ENCODE assay signal across 1 cellular context in the genomic region with DNA sequence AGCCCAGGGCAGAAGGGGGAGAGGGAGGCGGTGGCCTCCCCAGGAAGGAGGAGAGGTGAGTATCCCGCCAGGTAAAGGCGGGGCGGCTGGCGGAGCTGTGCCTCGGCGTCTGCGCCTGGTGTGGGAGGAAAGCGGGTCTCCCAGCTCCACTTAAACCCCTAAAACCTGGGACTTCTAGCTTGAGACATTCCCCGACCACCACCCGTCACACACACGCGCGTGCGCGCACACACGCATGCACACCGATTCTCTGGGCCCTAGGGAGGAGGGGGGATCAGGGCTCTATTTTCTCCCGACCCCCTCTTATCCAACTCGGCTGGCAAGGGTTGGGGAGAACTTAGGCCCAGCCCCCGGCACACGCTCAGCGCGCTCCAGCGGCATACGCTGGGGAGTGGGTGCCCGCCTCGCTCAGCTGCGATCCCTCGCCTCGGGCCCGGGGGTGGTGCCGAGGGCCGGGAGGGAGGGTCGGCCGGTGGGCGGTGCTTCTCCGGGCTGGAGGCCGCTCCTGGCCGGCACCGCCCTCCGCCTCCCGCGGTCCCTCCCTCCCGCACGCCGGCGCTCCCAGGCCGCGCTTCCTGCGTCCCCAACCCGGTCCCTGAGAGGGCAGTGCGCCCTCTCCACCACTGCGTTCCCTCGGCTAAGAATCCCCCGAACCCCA.
TF ChIP-seq lines count a peak whose summit lies in the region.

TSS of gene TMEM51 (plus strand) at position 564 of the 658 bp plus-strand sequence. CDS start 61,341 bp downstream, outside the sequence.

TF ChIP-seq in HepG2, 621 proteins besides CTCF, POLR2A, EP300 and RAD21 (continued from another document and continues in another):
- no peak for TF ChIP-seq ZHX2 (IDR thresholded peaks at IDR 0.05; ENCODE audit: low read depth)
- TF ChIP-seq ZHX2 (CRISPR knock-in tag; IDR thresholded peaks at IDR 0.05; ENCODE audit: borderline replicate concordance): no peak
- TF ChIP-seq ARID2 (CRISPR knock-in tag; IDR thresholded peaks at IDR 0.05; ENCODE audit: borderline replicate concordance): no peak
- TF ChIP-seq POLR2AphosphoS5 (IDR thresholded peaks at IDR 0.05; ENCODE audit: low read depth, low read length): peak; percentile 53
- 0 out of 2 replicates have a peak, but pooled peaks have one; percentile 42 for TF ChIP-seq ZBED4 (CRISPR knock-in tag; IDR thresholded peaks at IDR 0.05; ENCODE audit: borderline replicate concordance)
- 0 out of 2 replicates have a peak, but pooled peaks have one; percentile 37 for TF ChIP-seq SIX1 (CRISPR knock-in tag; IDR thresholded peaks at IDR 0.05; ENCODE audit: borderline replicate concordance)
- TF ChIP-seq PTBP1 (IDR thresholded peaks at IDR 0.05; ENCODE audit: low read depth, low read length, poor library complexity, severe bottlenecking): peak; percentile 23
- no peak; the same call in 1 of the 2 replicates for TF ChIP-seq YEATS4 (CRISPR knock-in tag; IDR thresholded peaks at IDR 0.05; ENCODE audit: borderline replicate concordance)
- TF ChIP-seq NRL (CRISPR knock-in tag; IDR thresholded peaks at IDR 0.05; ENCODE audit: borderline replicate concordance): no peak
- TF ChIP-seq ZNF614 (CRISPR knock-in tag; IDR thresholded peaks at IDR 0.05; ENCODE audit: borderline replicate concordance): no peak
- no peak for TF ChIP-seq ZBTB3 (CRISPR knock-in tag; IDR thresholded peaks at IDR 0.05; ENCODE audit: borderline replicate concordance, low read depth)
- TF ChIP-seq RAD51 (IDR thresholded peaks at IDR 0.05; ENCODE audit: borderline replicate concordance): no peak
- peak; percentile 11; the same call in 1 of the 2 replicates for TF ChIP-seq SALL2 (CRISPR knock-in tag; IDR thresholded peaks at IDR 0.05)
- TF ChIP-seq ZNF589 (CRISPR knock-in tag; conservative IDR thresholded peaks at IDR 0.05): no peak
- TF ChIP-seq ZNF761 (CRISPR knock-in tag; conservative IDR thresholded peaks at IDR 0.05): no peak
- TF ChIP-seq PITX1 (CRISPR knock-in tag; IDR thresholded peaks at IDR 0.05): no peak
- no peak for TF ChIP-seq MEIS2 (CRISPR knock-in tag; IDR thresholded peaks at IDR 0.05)
- TF ChIP-seq UBTF (CRISPR knock-in tag; IDR thresholded peaks at IDR 0.05): 0 out of 2 replicates have a peak, but pooled peaks have one; percentile 12
- TF ChIP-seq ZNF383 (CRISPR knock-in tag; IDR thresholded peaks at IDR 0.05; ENCODE audit: borderline replicate concordance): no peak
- TF ChIP-seq RFXAP (CRISPR knock-in tag; IDR thresholded peaks at IDR 0.05; ENCODE audit: borderline replicate concordance): no peak
- TF ChIP-seq, protein P1, sequence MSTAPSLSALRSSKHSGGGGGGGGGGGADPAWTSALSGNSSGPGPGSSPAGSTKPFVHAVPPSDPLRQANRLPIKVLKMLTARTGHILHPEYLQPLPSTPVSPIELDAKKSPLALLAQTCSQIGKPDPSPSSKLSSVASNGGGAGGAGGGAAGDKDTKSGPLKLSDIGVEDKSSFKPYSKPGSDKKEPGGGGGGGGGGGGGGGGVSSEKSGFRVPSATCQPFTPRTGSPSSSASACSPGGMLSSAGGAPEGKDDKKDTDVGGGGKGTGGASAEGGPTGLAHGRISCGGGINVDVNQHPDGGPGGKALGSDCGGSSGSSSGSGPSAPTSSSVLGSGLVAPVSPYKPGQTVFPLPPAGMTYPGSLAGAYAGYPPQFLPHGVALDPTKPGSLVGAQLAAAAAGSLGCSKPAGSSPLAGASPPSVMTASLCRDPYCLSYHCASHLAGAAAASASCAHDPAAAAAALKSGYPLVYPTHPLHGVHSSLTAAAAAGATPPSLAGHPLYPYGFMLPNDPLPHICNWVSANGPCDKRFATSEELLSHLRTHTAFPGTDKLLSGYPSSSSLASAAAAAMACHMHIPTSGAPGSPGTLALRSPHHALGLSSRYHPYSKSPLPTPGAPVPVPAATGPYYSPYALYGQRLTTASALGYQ (CRISPR knock-in tag; IDR thresholded peaks at IDR 0.05): no peak
- no peak for TF ChIP-seq NFE2 (CRISPR knock-in tag; IDR thresholded peaks at IDR 0.05)
- peak; percentile 42 for TF ChIP-seq SRSF1 (optimal IDR thresholded peaks at IDR 0.05; ENCODE audit: low read depth, low read length)
- TF ChIP-seq TAF1 (CRISPR knock-in tag; IDR thresholded peaks at IDR 0.05): peak; percentile 41; the same call in 1 of the 2 replicates
- TF ChIP-seq, protein P2, sequence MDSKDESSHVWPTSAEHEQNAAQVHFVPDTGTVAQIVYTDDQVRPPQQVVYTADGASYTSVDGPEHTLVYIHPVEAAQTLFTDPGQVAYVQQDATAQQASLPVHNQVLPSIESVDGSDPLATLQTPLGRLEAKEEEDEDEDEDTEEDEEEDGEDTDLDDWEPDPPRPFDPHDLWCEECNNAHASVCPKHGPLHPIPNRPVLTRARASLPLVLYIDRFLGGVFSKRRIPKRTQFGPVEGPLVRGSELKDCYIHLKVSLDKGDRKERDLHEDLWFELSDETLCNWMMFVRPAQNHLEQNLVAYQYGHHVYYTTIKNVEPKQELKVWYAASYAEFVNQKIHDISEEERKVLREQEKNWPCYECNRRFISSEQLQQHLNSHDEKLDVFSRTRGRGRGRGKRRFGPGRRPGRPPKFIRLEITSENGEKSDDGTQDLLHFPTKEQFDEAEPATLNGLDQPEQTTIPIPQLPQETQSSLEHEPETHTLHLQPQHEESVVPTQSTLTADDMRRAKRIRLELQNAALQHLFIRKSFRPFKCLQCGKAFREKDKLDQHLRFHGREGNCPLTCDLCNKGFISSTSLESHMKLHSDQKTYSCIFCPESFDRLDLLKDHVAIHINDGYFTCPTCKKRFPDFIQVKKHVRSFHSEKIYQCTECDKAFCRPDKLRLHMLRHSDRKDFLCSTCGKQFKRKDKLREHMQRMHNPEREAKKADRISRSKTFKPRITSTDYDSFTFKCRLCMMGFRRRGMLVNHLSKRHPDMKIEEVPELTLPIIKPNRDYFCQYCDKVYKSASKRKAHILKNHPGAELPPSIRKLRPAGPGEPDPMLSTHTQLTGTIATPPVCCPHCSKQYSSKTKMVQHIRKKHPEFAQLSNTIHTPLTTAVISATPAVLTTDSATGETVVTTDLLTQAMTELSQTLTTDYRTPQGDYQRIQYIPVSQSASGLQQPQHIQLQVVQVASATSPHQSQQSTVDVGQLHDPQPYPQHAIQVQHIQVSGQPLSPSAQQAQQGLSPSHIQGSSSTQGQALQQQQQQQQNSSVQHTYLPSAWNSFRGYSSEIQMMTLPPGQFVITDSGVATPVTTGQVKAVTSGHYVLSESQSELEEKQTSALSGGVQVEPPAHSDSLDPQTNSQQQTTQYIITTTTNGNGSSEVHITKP (CRISPR knock-in tag; IDR thresholded peaks at IDR 0.05; ENCODE audit: low read depth): no peak
- TF ChIP-seq WIZ (CRISPR knock-in tag; IDR thresholded peaks at IDR 0.05): no peak
- no peak for TF ChIP-seq ZNF260 (CRISPR knock-in tag; IDR thresholded peaks at IDR 0.05; ENCODE audit: borderline replicate concordance, low read depth)
- TF ChIP-seq PRDM15 (CRISPR knock-in tag; IDR thresholded peaks at IDR 0.05): no peak
- TF ChIP-seq MBD4 (IDR thresholded peaks at IDR 0.05; ENCODE audit: borderline replicate concordance, low read length): no peak
- TF ChIP-seq ZNF580 (CRISPR knock-in tag; IDR thresholded peaks at IDR 0.05; ENCODE audit: borderline replicate concordance, low read depth): no peak
